In the genomic region with DNA sequence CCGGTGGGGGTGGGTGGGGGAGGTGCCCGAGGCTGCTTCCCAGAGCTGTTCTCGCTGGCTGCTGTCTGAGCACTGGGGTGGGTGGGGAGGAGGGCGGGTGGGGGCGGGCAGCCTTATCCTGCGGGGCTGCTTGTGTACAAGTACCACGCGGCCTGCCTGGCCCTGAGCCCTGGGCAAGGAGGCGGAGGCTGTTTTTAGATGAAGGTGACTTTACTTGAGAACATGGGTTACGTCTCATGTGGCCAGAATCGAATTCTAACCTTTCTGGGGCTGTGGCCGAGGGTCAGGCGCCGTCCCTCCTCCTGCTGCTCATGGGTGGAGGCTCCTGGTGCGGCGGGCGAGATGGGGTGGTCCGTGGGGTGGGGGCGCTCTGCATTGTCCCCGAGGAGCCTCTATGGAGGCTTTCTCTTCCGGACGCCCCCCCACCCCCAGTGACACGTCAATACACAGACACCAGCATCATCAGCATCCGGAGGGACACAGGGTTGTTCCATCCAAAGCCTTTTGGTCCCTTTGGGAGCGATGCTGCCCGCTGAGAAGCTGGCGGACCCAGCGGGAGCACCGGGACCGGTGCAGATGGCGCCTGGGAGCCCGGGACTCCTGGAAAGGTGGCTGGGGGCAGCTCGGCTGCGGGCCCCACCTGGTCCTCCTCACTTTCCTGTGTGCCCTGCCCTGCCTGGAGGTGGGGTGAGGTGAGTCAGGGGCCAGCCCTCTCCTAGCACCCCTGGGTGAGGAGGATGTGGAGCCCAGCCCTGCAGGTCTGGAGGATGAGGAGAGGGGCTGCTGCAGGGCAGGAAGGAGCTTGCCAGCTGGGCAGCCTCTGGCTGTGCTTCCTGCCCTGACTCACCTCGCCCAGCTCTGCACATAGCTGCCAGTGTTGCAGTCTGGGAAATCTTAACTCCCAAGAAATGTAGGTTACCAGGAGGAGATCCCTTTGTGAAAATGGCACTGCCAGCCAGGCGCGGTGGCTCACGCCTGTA, we compare ENCODE assay signal across 1 cellular context.
TF ChIP-seq lines count a peak whose summit lies in the region.

No MANE protein-coding gene starts in this region.

TF ChIP-seq in K562, 482 proteins besides CTCF, POLR2A, EP300 and RAD21:
- TF ChIP-seq MYC (IDR thresholded peaks at IDR 0.05; ENCODE audit: low read depth, low read length) (no peak), MYC (CRISPR knock-in tag; IDR thresholded peaks at IDR 0.05; ENCODE audit: borderline replicate concordance, low read depth) (0 out of 2 replicates have a peak, but pooled peaks have one; percentile 26), TAL1 (IDR thresholded peaks at IDR 0.05) (no peak), RBFOX2 (IDR thresholded peaks at IDR 0.05; ENCODE audit: low read depth, low read length) (0 out of 2 replicates have a peak, but pooled peaks have one; percentile 17), HNRNPLL (IDR thresholded peaks at IDR 0.05; ENCODE audit: low read depth, low read length, poor library complexity, severe bottlenecking) (no peak), SMAD4 (CRISPR knock-in tag; conservative IDR thresholded peaks at IDR 0.05) (no peak), SNRNP70 (optimal IDR thresholded peaks at IDR 0.05; ENCODE audit: low read depth, low read length) (no peak), MBD2 (IDR thresholded peaks at IDR 0.05; ENCODE audit: borderline replicate concordance, low read depth) (no peak), POLR2G (IDR thresholded peaks at IDR 0.05; ENCODE audit: low read depth, low read length) (0 out of 2 replicates have a peak, but pooled peaks have one; percentile 21), FOXJ2 (tag; IDR thresholded peaks at IDR 0.05) (0 out of 2 replicates have a peak, but pooled peaks have one; percentile 22), PURB (CRISPR knock-in tag; IDR thresholded peaks at IDR 0.05; ENCODE audit: low read depth) (no peak)
- TF ChIP-seq, protein P1, sequence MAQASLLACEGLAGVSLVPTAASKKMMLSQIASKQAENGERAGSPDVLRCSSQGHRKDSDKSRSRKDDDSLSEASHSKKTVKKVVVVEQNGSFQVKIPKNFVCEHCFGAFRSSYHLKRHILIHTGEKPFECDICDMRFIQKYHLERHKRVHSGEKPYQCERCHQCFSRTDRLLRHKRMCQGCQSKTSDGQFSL (CRISPR knock-in tag; IDR thresholded peaks at IDR 0.05) = peak; percentile 49; the same call in 1 of the 2 replicates
- TF ChIP-seq, protein P1 (tag; IDR thresholded peaks at IDR 0.05) = no peak
- TF ChIP-seq, protein P2, sequence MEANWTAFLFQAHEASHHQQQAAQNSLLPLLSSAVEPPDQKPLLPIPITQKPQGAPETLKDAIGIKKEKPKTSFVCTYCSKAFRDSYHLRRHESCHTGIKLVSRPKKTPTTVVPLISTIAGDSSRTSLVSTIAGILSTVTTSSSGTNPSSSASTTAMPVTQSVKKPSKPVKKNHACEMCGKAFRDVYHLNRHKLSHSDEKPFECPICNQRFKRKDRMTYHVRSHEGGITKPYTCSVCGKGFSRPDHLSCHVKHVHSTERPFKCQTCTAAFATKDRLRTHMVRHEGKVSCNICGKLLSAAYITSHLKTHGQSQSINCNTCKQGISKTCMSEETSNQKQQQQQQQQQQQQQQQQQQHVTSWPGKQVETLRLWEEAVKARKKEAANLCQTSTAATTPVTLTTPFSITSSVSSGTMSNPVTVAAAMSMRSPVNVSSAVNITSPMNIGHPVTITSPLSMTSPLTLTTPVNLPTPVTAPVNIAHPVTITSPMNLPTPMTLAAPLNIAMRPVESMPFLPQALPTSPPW (CRISPR knock-in tag; IDR thresholded peaks at IDR 0.05) = peak; percentile 52
- TF ChIP-seq, protein P3, sequence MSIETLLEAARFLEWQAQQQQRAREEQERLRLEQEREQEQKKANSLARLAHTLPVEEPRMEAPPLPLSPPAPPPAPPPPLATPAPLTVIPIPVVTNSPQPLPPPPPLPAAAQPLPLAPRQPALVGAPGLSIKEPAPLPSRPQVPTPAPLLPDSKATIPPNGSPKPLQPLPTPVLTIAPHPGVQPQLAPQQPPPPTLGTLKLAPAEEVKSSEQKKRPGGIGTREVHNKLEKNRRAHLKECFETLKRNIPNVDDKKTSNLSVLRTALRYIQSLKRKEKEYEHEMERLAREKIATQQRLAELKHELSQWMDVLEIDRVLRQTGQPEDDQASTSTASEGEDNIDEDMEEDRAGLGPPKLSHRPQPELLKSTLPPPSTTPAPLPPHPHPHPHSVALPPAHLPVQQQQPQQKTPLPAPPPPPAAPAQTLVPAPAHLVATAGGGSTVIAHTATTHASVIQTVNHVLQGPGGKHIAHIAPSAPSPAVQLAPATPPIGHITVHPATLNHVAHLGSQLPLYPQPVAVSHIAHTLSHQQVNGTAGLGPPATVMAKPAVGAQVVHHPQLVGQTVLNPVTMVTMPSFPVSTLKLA (conservative IDR thresholded peaks at IDR 0.05) = peak; percentile 32 to 46
- TF ChIP-seq, protein P4, sequence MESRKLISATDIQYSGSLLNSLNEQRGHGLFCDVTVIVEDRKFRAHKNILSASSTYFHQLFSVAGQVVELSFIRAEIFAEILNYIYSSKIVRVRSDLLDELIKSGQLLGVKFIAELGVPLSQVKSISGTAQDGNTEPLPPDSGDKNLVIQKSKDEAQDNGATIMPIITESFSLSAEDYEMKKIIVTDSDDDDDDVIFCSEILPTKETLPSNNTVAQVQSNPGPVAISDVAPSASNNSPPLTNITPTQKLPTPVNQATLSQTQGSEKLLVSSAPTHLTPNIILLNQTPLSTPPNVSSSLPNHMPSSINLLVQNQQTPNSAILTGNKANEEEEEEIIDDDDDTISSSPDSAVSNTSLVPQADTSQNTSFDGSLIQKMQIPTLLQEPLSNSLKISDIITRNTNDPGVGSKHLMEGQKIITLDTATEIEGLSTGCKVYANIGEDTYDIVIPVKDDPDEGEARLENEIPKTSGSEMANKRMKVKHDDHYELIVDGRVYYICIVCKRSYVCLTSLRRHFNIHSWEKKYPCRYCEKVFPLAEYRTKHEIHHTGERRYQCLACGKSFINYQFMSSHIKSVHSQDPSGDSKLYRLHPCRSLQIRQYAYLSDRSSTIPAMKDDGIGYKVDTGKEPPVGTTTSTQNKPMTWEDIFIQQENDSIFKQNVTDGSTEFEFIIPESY (CRISPR knock-in tag; IDR thresholded peaks at IDR 0.05) = peak; percentile 23; the same call in 1 of the 2 replicates
